In genomic region chr18:5890261-5890605, GRCh38 we compare ENCODE assay signal across 7 cellular contexts. TPM values are rescaled to one million over a fixed set of nuclear protein-coding genes. Genes with fewer than 3 reads are reported as not detected.
DNase-seq lines count a peak whose midpoint lies in the region; ATAC-seq and TF ChIP-seq lines count a peak whose summit lies in the region.

No MANE protein-coding gene starts in this region.

- no peak for TF ChIP-seq RAD21 in SK-N-SH (IDR thresholded peaks at IDR 0.05; ENCODE audit: low read length)

- no peak overlapping the region for H2AFZ ChIP-seq in SK-N-SH (ENCODE audit: low read depth)

- peaks cover 0 to 24% (median 18%) of the 10 kb centered on the region in 4 donors for H3K4me1 ChIP-seq in tibial artery
- H3K4me1 ChIP-seq in SK-N-SH (ENCODE audit: control insufficient read depth in 1 of 2, insufficient read depth in 2 of 2, low read depth in 1 of 2, low read length in 1 of 2): no peaks in the 10 kb centered on the region; a peak in 1 of 4 replicates

- no peak overlapping the region for H3K4me2 ChIP-seq in SK-N-SH

- H3K27me3 ChIP-seq in tibial artery (peaks cover 0 to 60% of the 10 kb centered on the region in 2 donors), SK-N-SH (ENCODE audit: insufficient read depth) (peaks cover 25% of the 10 kb centered on the region; the same call in 1 of the 2 replicates)

- H3K27ac ChIP-seq in tibial artery (no peak overlapping the region), SK-N-SH (ENCODE audit: low read depth in 2 of 2, low read length in 1 of 2) (no peak overlapping the region)

- ATAC-seq in GM21515 (IDR thresholded peaks at IDR 0.05; ENCODE audit: unreplicated experiment) (peak; percentile 27), HG03442 (IDR thresholded peaks at IDR 0.05; ENCODE audit: unreplicated experiment) (peak; percentile 32)

- intact Hi-C loops in tibial artery (cut with DNase I; ENCODE audit: low total_unique reads): no loop called here

- DNase-seq in tibial artery (peak in 1 of 2 donors; percentile 57), KBM-7 (no peak), SK-N-SH (no peak)
- no peak for DNase-seq in activated naive CD4-positive, alpha-beta T cell (lab: John Stamatoyannopoulos, UW)

- no peaks in the 10 kb centered on the region for H4K20me1 ChIP-seq in SK-N-SH (ENCODE audit: insufficient read depth)

- CTCF ChIA-PET in SK-N-SH (lab: Yijun Ruan, JAX): interaction anchor here (0.6 to 5.1 kb wide), 35 partner anchors 10 to 1132 kb away, joined by 3 to 52 read pairs (median 4); no protein-coding TSS in a partner anchor

- WGBS in SK-N-SH (ENCODE audit: low lambda C conversion rate): 57% methylated on average over 3 of the region's 26 CpGs

- H3K9ac ChIP-seq in SK-N-SH: no peak overlapping the region

- no peaks in the 10 kb centered on the region for H3K9me3 ChIP-seq in tibial artery
- no peaks in the 10 kb centered on the region for H3K9me3 ChIP-seq in SK-N-SH

- H3F3A ChIP-seq in SK-N-SH (replicated peaks; ENCODE audit: insufficient read depth): no peaks in the 10 kb centered on the region

- no peaks in the 10 kb centered on the region for H3K36me3 ChIP-seq in tibial artery
- no peaks in the 10 kb centered on the region for H3K36me3 ChIP-seq in SK-N-SH (replicated peaks in 1 of 2; ENCODE audit: control insufficient read depth in 1 of 2, insufficient read depth in 2 of 2, low read length in 1 of 2)

- H3K4me3 ChIP-seq in iPS-11a (ENCODE audit: low read depth, low read length) (peak overlapping the region; percentile 40), tibial artery (peak overlapping the region; percentile 34 to 50), SK-N-SH (ENCODE audit: low read depth in 2 of 2, low read length in 1 of 2) (peak overlapping the region in 1 of 2 experiments; percentile 47; a peak in 1 of 4 replicates)

- TF ChIP-seq CTCF in tibial artery (IDR thresholded peaks at IDR 0.05): no peak
- no peak for TF ChIP-seq CTCF in SK-N-SH (IDR thresholded peaks at IDR 0.05)

- H3K79me2 ChIP-seq in SK-N-SH (ENCODE audit: insufficient read depth): no peaks in the 10 kb centered on the region

- H3K9me2 ChIP-seq in SK-N-SH: no peaks in the 10 kb centered on the region

- no peak for TF ChIP-seq EP300 in SK-N-SH (IDR thresholded peaks at IDR 0.05; ENCODE audit: borderline replicate concordance in 1 of 2, low read depth in 1 of 2, low read length in 1 of 2)

- POLR2A ChIA-PET in SK-N-SH (lab: Yijun Ruan, JAX): no interaction called here

- in situ Hi-C loops in KBM-7 (cut with MboI; ENCODE audit: low pct_unique_long_range_greater_than_20kb, low sequenced_read_pairs): no loop called here

TF ChIP-seq in SK-N-SH, 30 proteins besides CTCF, POLR2A, EP300 and RAD21:
- TF ChIP-seq TAF1 (IDR thresholded peaks at IDR 0.05; ENCODE audit: borderline replicate concordance, low read depth, low read length) (no peak), MAX (IDR thresholded peaks at IDR 0.05; ENCODE audit: low read depth) (no peak), GATA2 (CRISPR knock-in tag; IDR thresholded peaks at IDR 0.05) (no peak), CHD2 (IDR thresholded peaks at IDR 0.05; ENCODE audit: low read length, partially characterized antibody) (no peak), RFX5 (IDR thresholded peaks at IDR 0.05; ENCODE audit: low read length) (no peak), JUND (IDR thresholded peaks at IDR 0.05) (no peak), FOXJ3 (CRISPR knock-in tag; IDR thresholded peaks at IDR 0.05) (no peak), PBX3 (IDR thresholded peaks at IDR 0.05) (no peak), FOXM1 (IDR thresholded peaks at IDR 0.05; ENCODE audit: low read depth) (no peak), TCF12 (IDR thresholded peaks at IDR 0.05) (no peak), ELF1 (IDR thresholded peaks at IDR 0.05) (no peak), NRF1 (IDR thresholded peaks at IDR 0.05; ENCODE audit: low read depth, low read length) (no peak), MXI1 (IDR thresholded peaks at IDR 0.05; ENCODE audit: low read depth, low read length) (no peak), REST (IDR thresholded peaks at IDR 0.05; ENCODE audit: low read depth, low read length) (no peak), SIN3A (IDR thresholded peaks at IDR 0.05; ENCODE audit: borderline replicate concordance, low read depth, low read length) (no peak), RXRA (IDR thresholded peaks at IDR 0.05; ENCODE audit: borderline replicate concordance, low read depth) (no peak), NFIC (IDR thresholded peaks at IDR 0.05; ENCODE audit: borderline replicate concordance) (no peak), RCOR1 (IDR thresholded peaks at IDR 0.05; ENCODE audit: low read length) (no peak), GABPA (IDR thresholded peaks at IDR 0.05; ENCODE audit: low read depth) (no peak), POLR2AphosphoS5 (IDR thresholded peaks at IDR 0.05; ENCODE audit: low read depth, low read length) (no peak)

RNA-seq across cellular contexts. Expression of gene TMEM200C, which starts 5.1 kb away (rescaled TPM):
- not detected in 2 replicates for polyA plus RNA-seq in SK-N-SH (2012; rRNA removed)
- polyA plus RNA-seq in SK-N-SH (2012; cell fraction: cytosol; rRNA removed): not detected in 2 replicates
- not detected in 2 replicates for polyA plus RNA-seq in SK-N-SH (2012; cell fraction: nucleus; rRNA removed)
